Comparison of ENCODE assay signal across 10 cellular contexts in the genomic region with DNA sequence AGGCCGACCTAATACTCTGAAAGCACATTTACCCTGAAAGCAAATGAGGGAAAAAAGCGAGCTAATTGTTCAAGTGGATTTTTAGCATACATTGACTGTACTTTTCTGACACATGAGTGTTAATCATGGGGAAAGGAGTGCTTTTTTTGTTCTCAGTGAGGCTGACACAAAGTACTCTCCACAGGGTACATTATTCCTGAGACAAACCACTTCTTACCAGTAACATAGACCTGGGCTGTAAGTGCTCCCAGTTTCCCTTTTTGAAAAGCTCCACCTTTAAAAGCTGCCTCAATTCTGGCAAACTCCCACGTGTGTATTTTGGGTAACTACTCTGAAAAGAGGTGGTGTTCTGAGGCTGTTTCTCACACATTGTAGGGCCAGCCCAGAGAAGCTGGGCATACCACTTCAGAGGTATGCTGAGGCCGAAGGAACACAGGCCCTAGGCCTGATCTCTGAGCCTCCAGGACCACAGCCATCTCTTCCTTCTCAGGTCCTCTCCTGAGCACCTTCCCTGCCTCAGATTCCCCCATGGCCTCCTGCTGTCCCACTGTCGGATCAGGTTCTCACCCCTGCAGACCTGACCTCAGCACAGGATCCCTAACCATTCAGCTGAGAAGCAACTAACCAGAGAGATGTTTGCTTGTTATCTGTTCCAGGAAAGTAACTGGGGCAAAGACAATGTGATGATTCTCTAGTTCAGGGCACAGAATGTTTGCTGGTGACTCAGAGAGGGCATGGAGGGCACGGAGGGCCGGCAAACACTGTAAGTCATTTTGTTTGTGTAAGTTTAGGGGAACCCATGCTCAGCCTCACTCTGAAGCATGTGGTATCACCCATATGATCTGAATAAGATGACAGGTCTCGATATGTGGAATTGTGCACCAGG. TPM values are rescaled to one million over a fixed set of nuclear protein-coding genes. Genes with fewer than 3 reads are reported as not detected.
"Had no signal": no experiment of that assay in that cellular context is flagged by ENCODE, and none has a peak within 500 bp of the region (broad histone marks: within the 10 kb centered on the region; RNA-seq: fewer than 3 reads in every experiment).

No MANE protein-coding gene starts in this region.

RNA-seq across cellular contexts. Expression of gene RHO, which starts 29.6 kb away (rescaled TPM):
- total RNA-seq: left colon; mesenteric fat pad; natural killer cell treated with Interleukin-12 subunit alpha and Interleukin-12 subunit beta and Interleukin-15 and Interleukin-18, amount 100 ng/mL, for 72 hours; posterior vena cava; Right ventricle myocardium inferior; sciatic nerve; tibial nerve had no signal
- polyA plus RNA-seq: immature natural killer cell, SK-N-SH had no signal

RNA-seq across cellular contexts. Expression of gene H1-8, which starts 44.1 kb away (rescaled TPM):
- total RNA-seq: left colon; mesenteric fat pad; natural killer cell treated with Interleukin-12 subunit alpha and Interleukin-12 subunit beta and Interleukin-15 and Interleukin-18, amount 100 ng/mL, for 72 hours; posterior vena cava; Right ventricle myocardium inferior; sciatic nerve; T-cell; tibial nerve had no signal
- polyA plus RNA-seq: immature natural killer cell, SK-N-SH had no signal
